In genomic region chr3:69774029-69774428, GRCh38 we compare ENCODE assay signal across 26 cellular contexts. TPM values are rescaled to one million over a fixed set of nuclear protein-coding genes. Genes with fewer than 3 reads are reported as not detected.
A peak's percentile ranks its signal among the peaks of the same experiment; 100 is the strongest.
DNase-seq lines count a peak whose midpoint lies in the region; ATAC-seq and TF ChIP-seq lines count a peak whose summit lies in the region.
"Had no signal": no experiment of that assay in that cellular context is flagged by ENCODE, and none has a peak within 500 bp of the region (broad histone marks: within the 10 kb centered on the region; RNA-seq: fewer than 3 reads in every experiment).

No MANE protein-coding gene starts in this region.

- H3K27ac Mint-ChIP-seq in stimulated activated naive B cell treated with anti-CD40 and anti-IgM and Interleukin-4, amounts not matched to agents 10 μg/mL and 1 μg/mL and 100 μg/mL, for 72 hours, result no peak overlapping the region
- H3K27ac Mint-ChIP-seq: activated CD4-positive, alpha-beta T cell treated with anti-CD3 and anti-CD28 coated beads for 36 hours; activated naive CD4-positive, alpha-beta T cell treated with anti-CD3 and anti-CD28 coated beads for 36 hours; B cell; mesothelial cell of epicardium; T-helper 1 cell treated with Interleukin-12 subunit alpha and Interleukin-12 subunit beta and Interleukin-4 antibody, amounts not matched to agents 30 μg/mL and 1 μg/mL, for 36 hours had no signal

- DNase-seq in NCI-H446 (lab: John Stamatoyannopoulos, UW) (peak; percentile 3 to 22), NCI-H446 treated with DMSO at 0.1 percent for 48 hours (lab: John Stamatoyannopoulos, UW) (no peak), fibroblast of the aortic adventitia (ENCODE audit: low read depth) (peak; percentile 23), midbrain (lab: John Stamatoyannopoulos, UW) (peak; percentile 25), transverse colon (peak; percentile 17)
- no peak for DNase-seq in stimulated activated naive B cell treated with anti-CD40 and anti-IgM and Interleukin-4, amounts not matched to agents 10 μg/mL and 1 μg/mL and 100 μg/mL, for 72 hours
- DNase-seq: 8988T; activated CD4-positive, alpha-beta T cell treated with anti-CD3 and anti-CD28 coated beads for 36 hours; activated naive CD4-positive, alpha-beta T cell treated with anti-CD3 and anti-CD28 coated beads for 36 hours; activated T-cell treated with anti-CD3 and anti-CD28 coated beads, Interleukin-2, amount 50 U/mL, for 48 hours; Karpas-422; NCI-H1105; NK-92 treated with Interleukin-12 subunit alpha and Interleukin-12 subunit beta, amount 100 ng/mL, for 24 hours had no signal

- 81% methylated on average over 1 of the region's 1 CpG; no CpG with 5 or more reads in 1 of the 2 donors for WGBS in transverse colon (ENCODE audit: low coverage in 1 of 2), 2 donors

- no peaks in the 10 kb centered on the region for H3K27me3 Mint-ChIP-seq in stimulated activated naive B cell treated with anti-CD40 and anti-IgM and Interleukin-4, amounts not matched to agents 10 μg/mL and 1 μg/mL and 100 μg/mL, for 72 hours
- H3K27me3 Mint-ChIP-seq: activated CD4-positive, alpha-beta T cell treated with anti-CD3 and anti-CD28 coated beads for 36 hours; B cell; central memory CD8-positive, alpha-beta T cell had no signal

- no peak for TF ChIP-seq CTCF in fibroblast of the aortic adventitia (IDR thresholded peaks at IDR 0.05; ENCODE audit: insufficient read depth, low read length)
- TF ChIP-seq CTCF in transverse colon (IDR thresholded peaks at IDR 0.05), result no peak

- H3K9me3 ChIP-seq in transverse colon, result no peaks in the 10 kb centered on the region
- H3K9me3 ChIP-seq: gastroesophageal sphincter, pancreas, suprapubic skin had no signal

- TF ChIP-seq POLR2A in transverse colon (IDR thresholded peaks at IDR 0.05), result no peak

- intact Hi-C loops in transverse colon (cut with DNase I; ENCODE audit: low total_unique reads), result no loop called here

- ATAC-seq in GM21737 (IDR thresholded peaks at IDR 0.05; ENCODE audit: unreplicated experiment), result no peak
- ATAC-seq in HG03108 (IDR thresholded peaks at IDR 0.05; ENCODE audit: unreplicated experiment), result no peak
- ATAC-seq in stimulated activated naive B cell treated with anti-CD40 and anti-IgM and Interleukin-4, amounts not matched to agents 10 μg/mL and 1 μg/mL and 100 μg/mL, for 72 hours (replicated peaks), result no peak
- ATAC-seq: activated CD4-positive, alpha-beta T cell treated with anti-CD3 and anti-CD28 coated beads for 36 hours; gastroesophageal sphincter; HCT116; Panc1 had no signal

- peak overlapping the region in 1 of 4 donors; percentile 24 for H3K27ac ChIP-seq in transverse colon
- H3K27ac ChIP-seq: dorsolateral prefrontal cortex, pancreas, suprapubic skin had no signal

- in situ Hi-C loops in transverse colon (cut with MboI; ENCODE audit: low pct_ligation_motif_present in 1 of 4, low pct_unique_long_range_greater_than_20kb in 1 of 4, low sequenced_read_pairs in 3 of 4), result no loop called here

- H3K36me3 Mint-ChIP-seq in stimulated activated naive B cell treated with anti-CD40 and anti-IgM and Interleukin-4, amounts not matched to agents 10 μg/mL and 1 μg/mL and 100 μg/mL, for 72 hours, result no peaks in the 10 kb centered on the region
- H3K36me3 Mint-ChIP-seq: mesothelial cell of epicardium had no signal

- H3K36me3 ChIP-seq in transverse colon, result no peaks in the 10 kb centered on the region
- H3K36me3 ChIP-seq: gastroesophageal sphincter, pancreas, suprapubic skin had no signal

- no peak overlapping the region for H3K4me3 Mint-ChIP-seq in stimulated activated naive B cell treated with anti-CD40 and anti-IgM and Interleukin-4, amounts not matched to agents 10 μg/mL and 1 μg/mL and 100 μg/mL, for 72 hours
- H3K4me3 Mint-ChIP-seq: activated CD4-positive, alpha-beta T cell treated with anti-CD3 and anti-CD28 coated beads for 36 hours; activated naive CD4-positive, alpha-beta T cell treated with anti-CD3 and anti-CD28 coated beads for 36 hours; B cell; central memory CD8-positive, alpha-beta T cell; mesothelial cell of epicardium; nephron; T-helper 1 cell treated with Interleukin-12 subunit alpha and Interleukin-12 subunit beta and Interleukin-4 antibody, amounts not matched to agents 30 μg/mL and 1 μg/mL, for 36 hours had no signal

- no peaks in the 10 kb centered on the region for H3K27me3 ChIP-seq in transverse colon
- H3K27me3 ChIP-seq: dorsolateral prefrontal cortex, gastroesophageal sphincter, pancreas, suprapubic skin had no signal

- TF ChIP-seq EP300 in transverse colon (IDR thresholded peaks at IDR 0.05; ENCODE audit: low read depth), result no peak

- H3K4me1 ChIP-seq in transverse colon, result peaks cover 0 to 32% (median 3%) of the 10 kb centered on the region in 4 donors

- H3K9me3 Mint-ChIP-seq in stimulated activated naive B cell treated with anti-CD40 and anti-IgM and Interleukin-4, amounts not matched to agents 10 μg/mL and 1 μg/mL and 100 μg/mL, for 72 hours, result peaks cover 4 to 6% of the 10 kb centered on the region in 2 donors
- H3K9me3 Mint-ChIP-seq: nephron; T-helper 1 cell treated with Interleukin-12 subunit alpha and Interleukin-12 subunit beta and Interleukin-4 antibody, amounts not matched to agents 30 μg/mL and 1 μg/mL, for 36 hours had no signal

- no peak overlapping the region for H3K4me3 ChIP-seq in fibroblast of the aortic adventitia (ENCODE audit: low read depth, low read length)
- H3K4me3 ChIP-seq in transverse colon, result no peak overlapping the region
- H3K4me3 ChIP-seq: dorsolateral prefrontal cortex, gastroesophageal sphincter, pancreas, suprapubic skin had no signal

- no peaks in the 10 kb centered on the region for H3K4me1 Mint-ChIP-seq in stimulated activated naive B cell treated with anti-CD40 and anti-IgM and Interleukin-4, amounts not matched to agents 10 μg/mL and 1 μg/mL and 100 μg/mL, for 72 hours
- H3K4me1 Mint-ChIP-seq: activated CD4-positive, alpha-beta T cell treated with anti-CD3 and anti-CD28 coated beads for 36 hours; B cell; central memory CD8-positive, alpha-beta T cell had no signal

RNA-seq across cellular contexts. Expression of gene MITF, which starts 34.8 kb away (rescaled TPM):
- total RNA-seq in fibroblast of the aortic adventitia (ENCODE audit: low replicate concordance) (6.1 and 22.6 TPM in 2 replicates), transverse colon (10 to 100 TPM; 12.2 to 20.9 (median 17.1) TPM)
- total RNA-seq: activated naive CD4-positive, alpha-beta T cell treated with anti-CD3 and anti-CD28 coated beads for 36 hours; B cell had no signal

Comparison
In these comparisons a context has a peak if more than half of its experiments do, and no peak if none do; other contexts are left out.
1. DNase-seq: peak in NCI-H446 (2 of 2), fibroblast of the aortic adventitia (single experiment), midbrain (single experiment) and transverse colon (single experiment); none in NCI-H446 treated with DMSO at 0.1 percent for 48 hours (single experiment) and stimulated activated naive B cell treated with anti-CD40 and anti-IgM and Interleukin-4, amounts not matched to agents 10 μg/mL and 1 μg/mL and 100 μg/mL, for 72 hours (single experiment).